ENCODE assay signal across 17 cellular contexts in genomic region chr3:18234717-18235335, GRCh38.
A peak's percentile ranks its signal among the peaks of the same experiment; 100 is the strongest.
DNase-seq lines count a peak whose midpoint lies in the region; ATAC-seq and TF ChIP-seq lines count a peak whose summit lies in the region.
"Had no signal": no experiment of that assay in that cellular context is flagged by ENCODE, and none has a peak within 500 bp of the region (broad histone marks: within the 10 kb centered on the region; RNA-seq: fewer than 3 reads in every experiment).

No MANE protein-coding gene starts in this region.

- H3K4me1 Mint-ChIP-seq in mesothelial cell of epicardium, result peaks cover 40% of the 10 kb centered on the region
- H3K4me1 Mint-ChIP-seq: stimulated activated effector memory CD8-positive, alpha-beta T cell treated with anti-CD3 and anti-CD28 coated beads, Interleukin-12 subunit alpha, Interleukin-12 subunit beta, amount 100 ng/mL, for 72 hours had no signal

- no peaks in the 10 kb centered on the region for H3K27me3 Mint-ChIP-seq in mesothelial cell of epicardium (ENCODE audit: low read depth)

- DNase-seq in DMS153 (lab: John Stamatoyannopoulos, UW) (peak; percentile 16), DMS153 treated with DMSO at 0.1 percent for 48 hours (lab: John Stamatoyannopoulos, UW; ENCODE audit: unreplicated experiment) (no peak), NCI-H345 treated with DMSO at 0.1 percent for 48 hours (lab: John Stamatoyannopoulos, UW; ENCODE audit: unreplicated experiment) (peak; percentile 19), mesothelial cell of epicardium (ENCODE audit: low spot score in 2 of 2, unreplicated experiment in 2 of 2) (no peak), SKM-1 (lab: John Stamatoyannopoulos, UW; ENCODE audit: unreplicated experiment) (no peak), EL (no peak)
- DNase-seq: activated T-cell treated with anti-CD3 and anti-CD28 coated beads for 4 hours, NCI-H2171, small intestine, tibial artery had no signal

- TF ChIP-seq CTCF in mesothelial cell of epicardium (IDR thresholded peaks at IDR 0.05; ENCODE audit: unreplicated experiment), result no peak

- peak overlapping the region; percentile 2 for H3K27ac ChIP-seq in ectodermal cell (ENCODE audit: insufficient read depth, low read depth, low read length, poor library complexity, severe bottlenecking)
- H3K27ac ChIP-seq: 22Rv1; BLaER1 treated with 17β-estradiol and CSF1 and Interleukin-3, amounts not matched to agents 10 nM and 100 nM; SK-N-MC; tibial artery had no signal

- H3K36me3 Mint-ChIP-seq in mesothelial cell of epicardium, result no peaks in the 10 kb centered on the region
- H3K36me3 Mint-ChIP-seq: activated naive CD4-positive, alpha-beta T cell treated with anti-CD3 and anti-CD28 coated beads, Interleukin-2, amount 50 U/mL, for 72 hours; stimulated activated effector memory CD8-positive, alpha-beta T cell treated with anti-CD3 and anti-CD28 coated beads, Interleukin-12 subunit alpha, Interleukin-12 subunit beta, amount 100 ng/mL, for 72 hours had no signal

- H3K9me3 ChIP-seq in ectodermal cell (ENCODE audit: control insufficient read depth, low read length), result no peaks in the 10 kb centered on the region
- H3K9me3 ChIP-seq: tibial artery had no signal

- H3K4me1 ChIP-seq in ectodermal cell (ENCODE audit: control insufficient read depth, insufficient read depth, low read length), result peaks cover 42% of the 10 kb centered on the region
- H3K4me1 ChIP-seq: tibial artery had no signal

- peak overlapping the region; percentile 26 for H3K4me3 Mint-ChIP-seq in mesothelial cell of epicardium
- H3K4me3 Mint-ChIP-seq: stimulated activated effector memory CD8-positive, alpha-beta T cell treated with anti-CD3 and anti-CD28 coated beads, Interleukin-12 subunit alpha, Interleukin-12 subunit beta, amount 100 ng/mL, for 72 hours had no signal

- H3K27me3 ChIP-seq in ectodermal cell (ENCODE audit: control insufficient read depth, insufficient read depth, low read length, poor library complexity, severe bottlenecking), result peaks cover 12% of the 10 kb centered on the region
- H3K27me3 ChIP-seq: BLaER1 treated with 17β-estradiol and CSF1 and Interleukin-3, amounts not matched to agents 10 nM and 100 nM; tibial artery had no signal

- peak overlapping the region; percentile 79 for H3K27ac Mint-ChIP-seq in mesothelial cell of epicardium
- H3K27ac Mint-ChIP-seq: activated naive CD4-positive, alpha-beta T cell treated with anti-CD3 and anti-CD28 coated beads, Interleukin-2, amount 50 U/mL, for 72 hours; stimulated activated effector memory CD8-positive, alpha-beta T cell treated with anti-CD3 and anti-CD28 coated beads, Interleukin-12 subunit alpha, Interleukin-12 subunit beta, amount 100 ng/mL, for 72 hours had no signal

- no peak for ATAC-seq in HG03354 (IDR thresholded peaks at IDR 0.05; ENCODE audit: poor library complexity, severe bottlenecking, unreplicated experiment)
- ATAC-seq: activated naive CD4-positive, alpha-beta T cell treated with anti-CD3 and anti-CD28 coated beads, Interleukin-2, amount 50 U/mL, for 72 hours; stimulated activated effector memory CD8-positive, alpha-beta T cell treated with anti-CD3 and anti-CD28 coated beads, Interleukin-12 subunit alpha, Interleukin-12 subunit beta, amount 100 ng/mL, for 72 hours had no signal

- whole genome bisulfite sequencing in ectodermal cell, 2 experiments, result 50 to 58% methylated on average over 4 of the region's 4 CpGs

- no peaks in the 10 kb centered on the region for H3K9me3 Mint-ChIP-seq in mesothelial cell of epicardium
- H3K9me3 Mint-ChIP-seq: activated naive CD4-positive, alpha-beta T cell treated with anti-CD3 and anti-CD28 coated beads, Interleukin-2, amount 50 U/mL, for 72 hours; stimulated activated effector memory CD8-positive, alpha-beta T cell treated with anti-CD3 and anti-CD28 coated beads, Interleukin-12 subunit alpha, Interleukin-12 subunit beta, amount 100 ng/mL, for 72 hours had no signal

- H3K36me3 ChIP-seq in ectodermal cell (ENCODE audit: control insufficient read depth, insufficient read depth, low read length), result no peaks in the 10 kb centered on the region
- H3K36me3 ChIP-seq: BLaER1 treated with 17β-estradiol and CSF1 and Interleukin-3, amounts not matched to agents 10 nM and 100 nM; tibial artery had no signal

- no peak overlapping the region for H3K4me3 ChIP-seq in ectodermal cell (ENCODE audit: insufficient read depth, low read depth, low read length)
- H3K4me3 ChIP-seq: BLaER1 treated with 17β-estradiol and CSF1 and Interleukin-3, amounts not matched to agents 10 nM and 100 nM; SK-N-MC; tibial artery had no signal

Comparison
In these comparisons a context has a peak if more than half of its experiments do, and no peak if none do; other contexts are left out.
1. DNase-seq: peak in DMS153 (single experiment) and NCI-H345 treated with DMSO at 0.1 percent for 48 hours (single experiment); none in DMS153 treated with DMSO at 0.1 percent for 48 hours (single experiment), mesothelial cell of epicardium (0 of 2), SKM-1 (single experiment) and EL (single experiment).